Comparison of ENCODE assay signal across 30 cellular contexts in genomic region chr7:37320140-37320839, GRCh38.
A peak's percentile ranks its signal among the peaks of the same experiment; 100 is the strongest.
DNase-seq lines count a peak whose midpoint lies in the region; ATAC-seq, FAIRE-seq and TF ChIP-seq lines count a peak whose summit lies in the region.
"Had no signal": no experiment of that assay in that cellular context is flagged by ENCODE, and none has a peak within 500 bp of the region (broad histone marks: within the 10 kb centered on the region; RNA-seq: fewer than 3 reads in every experiment).

No MANE protein-coding gene starts in this region.

- no peak overlapping the region for H3K23ac ChIP-seq in mesenchymal stem cell (ENCODE audit: low read length in 2 of 2)

- H4K91ac ChIP-seq in mesenchymal stem cell (ENCODE audit: low read length): no peak overlapping the region

- no peak overlapping the region for H3K14ac ChIP-seq in mesenchymal stem cell (ENCODE audit: low read length in 2 of 2)

- H2AK5ac ChIP-seq in mesenchymal stem cell (ENCODE audit: low read length, severe bottlenecking): no peak overlapping the region

- CTCF ChIA-PET in A549 (lab: Yijun Ruan, JAX): interaction anchor here (0.5 to 1.5 kb wide), 2 partner anchors 84 to 1072 kb away, joined by 3 to 4 read pairs; no protein-coding TSS in a partner anchor

- peak overlapping the region; percentile 70 for H3K4me2 ChIP-seq in A549
- no peak overlapping the region for H3K4me2 ChIP-seq in mesenchymal stem cell (ENCODE audit: low read length, poor library complexity, severe bottlenecking)
- H3K4me2 ChIP-seq: KMS-11 had no signal

- peak overlapping the region; percentile 10 to 19; a peak in 1 of 6 replicates for H3K27ac ChIP-seq in A549
- peak overlapping the region; percentile 82 for H3K27ac ChIP-seq in caudate nucleus (ENCODE audit: low read depth, low read length)
- no peak overlapping the region for H3K27ac ChIP-seq in mesenchymal stem cell (ENCODE audit: low read length, poor library complexity, severe bottlenecking)
- no peak overlapping the region for H3K27ac ChIP-seq in psoas muscle
- H3K27ac ChIP-seq: BLaER1 treated with 17β-estradiol and CSF1 and Interleukin-3, amounts not matched to agents 10 nM and 100 nM; foreskin keratinocyte; KMS-11; tibial artery had no signal

- ATAC-seq in A549: peak; percentile 73 to 78
- no peak for ATAC-seq in GM21381 (IDR thresholded peaks at IDR 0.05; ENCODE audit: unreplicated experiment)
- ATAC-seq in GM18505 (IDR thresholded peaks at IDR 0.05; ENCODE audit: unreplicated experiment): no peak
- ATAC-seq in GM21825 (IDR thresholded peaks at IDR 0.05; ENCODE audit: unreplicated experiment): no peak
- no peak for ATAC-seq in psoas muscle
- ATAC-seq: activated T-cell treated with anti-CD3 and anti-CD28 coated beads, Interleukin-2, amount 50 U/mL, for 4 hours; foreskin keratinocyte; Right ventricle myocardium inferior had no signal

- DNase-seq in A549 (ENCODE audit: low read depth in 1 of 2, low spot score in 1 of 2) (peak in 1 of 2 experiments; percentile 12), M059J (ENCODE audit: low read depth) (peak; percentile 76), caudate nucleus (lab: John Stamatoyannopoulos, UW) (peak in 1 of 61 donors; percentile 16), mesenchymal stem cell (peak; percentile 58), psoas muscle (no peak)
- DNase-seq: activated naive CD4-positive, alpha-beta T cell treated with Interleukin-2 at 50 U/mL for 16 hours; activated T-cell treated with anti-CD3 and anti-CD28 coated beads, Interleukin-2, amount 50 U/mL, for 4 hours; Calu3; central memory CD4-positive, alpha-beta T cell; EL; erythroblast; HCEC 1CT; naive B cell; NCI-H1694 treated with DMSO at 0.1 percent for 48 hours; occipital lobe; OCI-M1; stimulated activated CD4-positive, alpha-beta T cell treated with anti-CD3 and anti-CD28 coated beads, Interleukin-4, amount 100 ng/mL, for 24 hours; stimulated activated naive CD4-positive, alpha-beta T cell treated with Interleukin-2 at 50 U/mL for 16 hours; T-helper 1 cell; tibial artery had no signal

- no peaks in the 10 kb centered on the region for H3K79me1 ChIP-seq in mesenchymal stem cell (replicated peaks; ENCODE audit: low read length, poor library complexity, severe bottlenecking)

- no peaks in the 10 kb centered on the region for H3K36me3 ChIP-seq in mesenchymal stem cell (ENCODE audit: control insufficient read depth in 1 of 2, insufficient read depth in 2 of 2, low read depth in 1 of 2, low read length in 2 of 2)
- H3K36me3 ChIP-seq in psoas muscle (ENCODE audit: insufficient read depth in 1 of 2, low read depth in 1 of 2): no peaks in the 10 kb centered on the region
- H3K36me3 ChIP-seq: tibial artery had no signal

- H3K18ac ChIP-seq in mesenchymal stem cell (ENCODE audit: low read depth in 1 of 2, low read length in 2 of 2): no peak overlapping the region

- H3K4me1 ChIP-seq in A549: peaks cover 21% of the 10 kb centered on the region
- H3K4me1 ChIP-seq in mesenchymal stem cell (ENCODE audit: control insufficient read depth, insufficient read depth, low read depth, low read length): no peaks in the 10 kb centered on the region
- H3K4me1 ChIP-seq in psoas muscle: no peaks in the 10 kb centered on the region
- H3K4me1 ChIP-seq: foreskin keratinocyte, tibial artery had no signal

- TF ChIP-seq CTCF in A549 (IDR thresholded peaks at IDR 0.05): no peak
- TF ChIP-seq CTCF in psoas muscle (IDR thresholded peaks at IDR 0.05): no peak

- TF ChIP-seq RAD21 in A549 (conservative IDR thresholded peaks at IDR 0.05 in 1 of 2, IDR thresholded peaks at IDR 0.05 in 1 of 2): no peak

- H3K4me3 ChIP-seq in A549: no peak overlapping the region
- H3K4me3 ChIP-seq in mesenchymal stem cell (ENCODE audit: insufficient read depth in 1 of 2, low read depth in 1 of 2, low read length in 2 of 2): no peak overlapping the region
- no peak overlapping the region for H3K4me3 ChIP-seq in psoas muscle
- H3K4me3 ChIP-seq: BLaER1 treated with 17β-estradiol and CSF1 and Interleukin-3, amounts not matched to agents 10 nM and 100 nM; lung; tibial artery had no signal

- no peak overlapping the region for H2BK12ac ChIP-seq in mesenchymal stem cell (ENCODE audit: low read length in 2 of 2)

- intact Hi-C loops in psoas muscle (cut with DNase I): no loop called here

- no peak overlapping the region for H4K8ac ChIP-seq in mesenchymal stem cell (ENCODE audit: low read length)

- FAIRE-seq in A549 (lab: Jason Lieb, UNC): no peak
- FAIRE-seq: keratinocyte, TTC549 had no signal

- TF ChIP-seq EP300 in A549 (IDR thresholded peaks at IDR 0.05): no peak

- 24% methylated on average over 6 of the region's 6 CpGs for WGBS in A549 (ENCODE audit: missing lambda C conversion rate)
- WGBS in mesenchymal stem cell: 29% methylated on average over 6 of the region's 6 CpGs
- WGBS in psoas muscle, 3 donors: 90 to 93% (median 91%) methylated on average over 6 of the region's 6 CpGs

- no peak overlapping the region for H2BK120ac ChIP-seq in mesenchymal stem cell (ENCODE audit: low read depth, low read length)

- H2AFZ ChIP-seq in mesenchymal stem cell (ENCODE audit: low read depth, low read length): no peak overlapping the region

- no peak overlapping the region for H3K9ac ChIP-seq in mesenchymal stem cell (ENCODE audit: low read length)
- H3K9ac ChIP-seq: BLaER1 treated with 17β-estradiol and CSF1 and Interleukin-3, amounts not matched to agents 10 nM and 100 nM; KMS-11 had no signal

- TF ChIP-seq POLR2A in A549 (IDR thresholded peaks at IDR 0.05; ENCODE audit: low read length) (no peak), GM18505 (IDR thresholded peaks at IDR 0.05; ENCODE audit: borderline replicate concordance, extremely low read depth, insufficient read depth, insufficient read length) (no peak)

- H2BK5ac ChIP-seq in mesenchymal stem cell (ENCODE audit: low read depth, low read length, poor library complexity, severe bottlenecking): no peak overlapping the region

- no peaks in the 10 kb centered on the region for H3K9me3 ChIP-seq in A549
- no peaks in the 10 kb centered on the region for H3K9me3 ChIP-seq in mesenchymal stem cell (ENCODE audit: control insufficient read depth, low read length)
- no peaks in the 10 kb centered on the region for H3K9me3 ChIP-seq in psoas muscle
- H3K9me3 ChIP-seq: tibial artery had no signal

- POLR2A ChIA-PET in A549 (lab: Yijun Ruan, JAX): no interaction called here

- no peak overlapping the region for H2BK15ac ChIP-seq in mesenchymal stem cell (ENCODE audit: low read depth, poor library complexity, severe bottlenecking)

- H3K4ac ChIP-seq in mesenchymal stem cell (ENCODE audit: low read depth in 1 of 2, low read length in 2 of 2): no peak overlapping the region

- H3K27me3 ChIP-seq in mesenchymal stem cell (ENCODE audit: control insufficient read depth in 1 of 2, insufficient read depth in 1 of 2, low read length in 2 of 2) (no peaks in the 10 kb centered on the region), psoas muscle (ENCODE audit: insufficient read depth in 3 of 3, low read length in 2 of 3) (no peaks in the 10 kb centered on the region)
- H3K27me3 ChIP-seq: BLaER1 treated with 17β-estradiol and CSF1 and Interleukin-3, amounts not matched to agents 10 nM and 100 nM; foreskin keratinocyte; tibial artery had no signal

TF ChIP-seq in A549, 52 proteins besides CTCF, POLR2A, EP300 and RAD21:
- TF ChIP-seq CHD4 (IDR thresholded peaks at IDR 0.05; ENCODE audit: borderline replicate concordance) (no peak), TFCP2L1 (CRISPR knock-in tag; IDR thresholded peaks at IDR 0.05) (no peak), ZC3H11A (IDR thresholded peaks at IDR 0.05) (no peak), CHD2 (IDR thresholded peaks at IDR 0.05; ENCODE audit: low read length, partially characterized antibody) (no peak), FOSL2 (IDR thresholded peaks at IDR 0.05) (no peak), FOSL2 (CRISPR knock-in tag; IDR thresholded peaks at IDR 0.05) (peak; percentile 79), JUNB (IDR thresholded peaks at IDR 0.05) (0 out of 2 replicates have a peak, but pooled peaks have one; percentile 14)
- TF ChIP-seq, protein P1, sequence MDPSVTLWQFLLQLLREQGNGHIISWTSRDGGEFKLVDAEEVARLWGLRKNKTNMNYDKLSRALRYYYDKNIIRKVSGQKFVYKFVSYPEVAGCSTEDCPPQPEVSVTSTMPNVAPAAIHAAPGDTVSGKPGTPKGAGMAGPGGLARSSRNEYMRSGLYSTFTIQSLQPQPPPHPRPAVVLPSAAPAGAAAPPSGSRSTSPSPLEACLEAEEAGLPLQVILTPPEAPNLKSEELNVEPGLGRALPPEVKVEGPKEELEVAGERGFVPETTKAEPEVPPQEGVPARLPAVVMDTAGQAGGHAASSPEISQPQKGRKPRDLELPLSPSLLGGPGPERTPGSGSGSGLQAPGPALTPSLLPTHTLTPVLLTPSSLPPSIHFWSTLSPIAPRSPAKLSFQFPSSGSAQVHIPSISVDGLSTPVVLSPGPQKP (IDR thresholded peaks at IDR 0.05; ENCODE audit: low read depth, low read length): no peak
- TF ChIP-seq, protein P2, sequence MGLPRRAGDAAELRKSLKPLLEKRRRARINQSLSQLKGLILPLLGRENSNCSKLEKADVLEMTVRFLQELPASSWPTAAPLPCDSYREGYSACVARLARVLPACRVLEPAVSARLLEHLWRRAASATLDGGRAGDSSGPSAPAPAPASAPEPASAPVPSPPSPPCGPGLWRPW (IDR thresholded peaks at IDR 0.05): no peak

Comparison
In these comparisons a context has a peak if more than half of its experiments do, and no peak if none do; other contexts are left out.
1. ATAC-seq: peak in A549 (2 of 2); none in GM21381 (single experiment), GM18505 (single experiment), GM21825 (single experiment) and psoas muscle (0 of 4).
2. DNase-seq: peak in M059J (single experiment) and mesenchymal stem cell (single experiment); none in psoas muscle (0 of 2).
3. H3K27ac ChIP-seq: peak in A549 (2 of 2) and caudate nucleus (single experiment); none in mesenchymal stem cell (single experiment) and psoas muscle (single experiment).